Comparison of ENCODE assay signal across 1 cellular context in genomic region chr18:77223221-77223639, GRCh38.
TF ChIP-seq lines count a peak whose summit lies in the region.

No MANE protein-coding gene starts in this region.

TF ChIP-seq in WTC11, 78 proteins besides CTCF, POLR2A, EP300 and RAD21:
- TF ChIP-seq ZNF532 (CRISPR knock-in tag; IDR thresholded peaks at IDR 0.05; ENCODE audit: borderline replicate concordance) (no peak), SP1 (CRISPR knock-in tag; conservative IDR thresholded peaks at IDR 0.05) (no peak), IRF2 (CRISPR knock-in tag; IDR thresholded peaks at IDR 0.05; ENCODE audit: borderline replicate concordance, low read depth) (no peak), JAZF1 (CRISPR knock-in tag; IDR thresholded peaks at IDR 0.05) (no peak), TEAD1 (CRISPR knock-in tag; IDR thresholded peaks at IDR 0.05) (no peak), HMGA2 (CRISPR knock-in tag; IDR thresholded peaks at IDR 0.05) (no peak), ARID4B (CRISPR knock-in tag; IDR thresholded peaks at IDR 0.05; ENCODE audit: borderline replicate concordance) (no peak), E2F4 (CRISPR knock-in tag; IDR thresholded peaks at IDR 0.05; ENCODE audit: borderline replicate concordance, low read depth) (no peak)
